In genomic region chr2:127434515-127434914, GRCh38 we compare ENCODE assay signal across 30 cellular contexts. TPM values are rescaled to one million over a fixed set of nuclear protein-coding genes. Genes with fewer than 3 reads are reported as not detected.
"Had no signal": no experiment of that assay in that cellular context is flagged by ENCODE, and none has a peak within 500 bp of the region (broad histone marks: within the 10 kb centered on the region; RNA-seq: fewer than 3 reads in every experiment).

No MANE protein-coding gene starts in this region.

- H3K27me3 Mint-ChIP-seq: stimulated activated memory B cell treated with anti-CD40 and anti-IgM and Interleukin-4, amounts not matched to agents 10 μg/mL and 1 μg/mL and 100 μg/mL, for 72 hours; stimulated activated naive B cell treated with anti-CD40 and anti-IgM and Interleukin-4, amounts not matched to agents 10 μg/mL and 1 μg/mL and 100 μg/mL, for 72 hours; stimulated activated naive CD8-positive, alpha-beta T cell treated with anti-CD3 and anti-CD28 coated beads, Interleukin-15, amount 100 ng/mL, for 72 hours; stimulated activated naive CD8-positive, alpha-beta T cell treated with anti-CD3 and anti-CD28 coated beads, Interleukin-15, Interleukin-2, amounts not matched to agents 100 ng/mL and 50 ng/mL, for 24 hours; type B pancreatic cell had no signal

- H3K27me3 ChIP-seq: stomach, suprapubic skin, testis, thyroid gland, tibial artery, tibial nerve, transverse colon, upper lobe of left lung, upper lobe of right lung, uterus, vagina had no signal

- H3K4me3 Mint-ChIP-seq: stimulated activated effector memory CD8-positive, alpha-beta T cell treated with anti-CD3 and anti-CD28 coated beads, Interleukin-12 subunit alpha, Interleukin-12 subunit beta, amount 100 ng/mL, for 72 hours; stimulated activated memory B cell treated with anti-CD40 and anti-IgM and Interleukin-4, amounts not matched to agents 10 μg/mL and 1 μg/mL and 100 μg/mL, for 72 hours; stimulated activated naive B cell treated with anti-CD40 and anti-IgM and Interleukin-4, amounts not matched to agents 10 μg/mL and 1 μg/mL and 100 μg/mL, for 72 hours; stimulated activated naive CD8-positive, alpha-beta T cell treated with anti-CD3 and anti-CD28 coated beads, Interleukin-15, amount 100 ng/mL, for 72 hours; stimulated activated naive CD8-positive, alpha-beta T cell treated with anti-CD3 and anti-CD28 coated beads, Interleukin-15, Interleukin-2, amounts not matched to agents 100 ng/mL and 50 ng/mL, for 24 hours; type B pancreatic cell had no signal

- H3K4me1 Mint-ChIP-seq: stimulated activated effector memory CD8-positive, alpha-beta T cell treated with anti-CD3 and anti-CD28 coated beads, Interleukin-12 subunit alpha, Interleukin-12 subunit beta, amount 100 ng/mL, for 72 hours; stimulated activated memory B cell treated with anti-CD40 and anti-IgM and Interleukin-4, amounts not matched to agents 10 μg/mL and 1 μg/mL and 100 μg/mL, for 72 hours; stimulated activated naive B cell treated with anti-CD40 and anti-IgM and Interleukin-4, amounts not matched to agents 10 μg/mL and 1 μg/mL and 100 μg/mL, for 72 hours; stimulated activated naive CD8-positive, alpha-beta T cell treated with anti-CD3 and anti-CD28 coated beads, Interleukin-15, amount 100 ng/mL, for 72 hours had no signal

- H3K9me3 Mint-ChIP-seq: stimulated activated effector memory CD8-positive, alpha-beta T cell treated with anti-CD3 and anti-CD28 coated beads, Interleukin-12 subunit alpha, Interleukin-12 subunit beta, amount 100 ng/mL, for 72 hours; stimulated activated memory B cell treated with anti-CD40 and anti-IgM and Interleukin-4, amounts not matched to agents 10 μg/mL and 1 μg/mL and 100 μg/mL, for 72 hours; stimulated activated naive B cell treated with anti-CD40 and anti-IgM and Interleukin-4, amounts not matched to agents 10 μg/mL and 1 μg/mL and 100 μg/mL, for 72 hours; stimulated activated naive CD8-positive, alpha-beta T cell treated with anti-CD3 and anti-CD28 coated beads, Interleukin-15, Interleukin-2, amounts not matched to agents 100 ng/mL and 50 ng/mL, for 24 hours; type B pancreatic cell had no signal

- H3K36me3 Mint-ChIP-seq: stimulated activated effector memory CD8-positive, alpha-beta T cell treated with anti-CD3 and anti-CD28 coated beads, Interleukin-12 subunit alpha, Interleukin-12 subunit beta, amount 100 ng/mL, for 72 hours; stimulated activated memory B cell treated with anti-CD40 and anti-IgM and Interleukin-4, amounts not matched to agents 10 μg/mL and 1 μg/mL and 100 μg/mL, for 72 hours; type B pancreatic cell had no signal

- H3K36me3 ChIP-seq: stomach, thoracic aorta, thyroid gland, tibial artery, transverse colon, upper lobe of left lung, upper lobe of right lung, uterus, vagina had no signal

- H3K27ac ChIP-seq: stomach, suprapubic skin, testis, thoracic aorta, thyroid gland, tibial artery, tibial nerve, transverse colon, upper lobe of left lung, upper lobe of right lung, uterus, vagina had no signal

- H3K9me3 ChIP-seq: suprapubic skin, testis, thoracic aorta, thyroid gland, transverse colon, upper lobe of left lung, upper lobe of right lung, uterus, vagina had no signal

- ATAC-seq: stimulated activated effector memory CD8-positive, alpha-beta T cell treated with anti-CD3 and anti-CD28 coated beads, Interleukin-12 subunit alpha, Interleukin-12 subunit beta, amount 100 ng/mL, for 72 hours; stimulated activated memory B cell treated with anti-CD40 and anti-IgM and Interleukin-4, amounts not matched to agents 10 μg/mL and 1 μg/mL and 100 μg/mL, for 72 hours; stimulated activated naive B cell treated with anti-CD40 and anti-IgM and Interleukin-4, amounts not matched to agents 10 μg/mL and 1 μg/mL and 100 μg/mL, for 72 hours; stimulated activated naive CD8-positive, alpha-beta T cell treated with anti-CD3 and anti-CD28 coated beads, Interleukin-15, amount 100 ng/mL, for 72 hours; stimulated activated naive CD8-positive, alpha-beta T cell treated with anti-CD3 and anti-CD28 coated beads, Interleukin-15, Interleukin-2, amounts not matched to agents 100 U/mL and 50 U/mL, for 24 hours; upper lobe of right lung had no signal

- DNase-seq: stimulated activated CD4-positive, alpha-beta T cell treated with anti-CD3 and anti-CD28 coated beads, Interleukin-2, amount 100 ng/mL, for 48 hours; stimulated activated CD4-positive, alpha-beta T cell treated with anti-CD3 and anti-CD28 coated beads, Interleukin-4, amount 100 ng/mL, for 1 hour; stimulated activated CD4-positive, alpha-beta T cell treated with anti-CD3 and anti-CD28 coated beads, Interleukin-4, amount 100 ng/mL, for 24 hours; stimulated activated CD4-positive, alpha-beta T cell treated with anti-CD3 and anti-CD28 coated beads, Interleukin-4, amount 100 ng/mL, for 4 hours; stimulated activated naive B cell treated with anti-CD40 and anti-IgM and Interleukin-4, amounts not matched to agents 10 μg/mL and 1 μg/mL and 100 μg/mL, for 72 hours; stimulated activated naive CD4-positive, alpha-beta T cell; stimulated activated naive CD4-positive, alpha-beta T cell treated with Interleukin-2 at 50 U/mL for 16 hours; stimulated activated naive CD8-positive, alpha-beta T cell treated with anti-CD3 and anti-CD28 coated beads, Interleukin-15, amount 100 ng/mL, for 72 hours; stimulated activated naive CD8-positive, alpha-beta T cell treated with anti-CD3 and anti-CD28 coated beads, Interleukin-15, Interleukin-2, amounts not matched to agents 100 U/mL and 50 U/mL, for 24 hours; stomach; substantia nigra; testis; thyroid gland; tibial artery; transverse colon; trophoblast cell; upper lobe of left lung; upper lobe of right lung; uterus had no signal

- H3K27ac Mint-ChIP-seq: stimulated activated effector memory CD8-positive, alpha-beta T cell treated with anti-CD3 and anti-CD28 coated beads, Interleukin-12 subunit alpha, Interleukin-12 subunit beta, amount 100 ng/mL, for 72 hours; stimulated activated memory B cell treated with anti-CD40 and anti-IgM and Interleukin-4, amounts not matched to agents 10 μg/mL and 1 μg/mL and 100 μg/mL, for 72 hours; stimulated activated naive B cell treated with anti-CD40 and anti-IgM and Interleukin-4, amounts not matched to agents 10 μg/mL and 1 μg/mL and 100 μg/mL, for 72 hours; stimulated activated naive CD8-positive, alpha-beta T cell treated with anti-CD3 and anti-CD28 coated beads, Interleukin-15, amount 100 ng/mL, for 72 hours; stimulated activated naive CD8-positive, alpha-beta T cell treated with anti-CD3 and anti-CD28 coated beads, Interleukin-15, Interleukin-2, amounts not matched to agents 100 ng/mL and 50 ng/mL, for 24 hours; type B pancreatic cell had no signal

- FAIRE-seq: urothelium cell line had no signal

- H3K4me3 ChIP-seq: stomach, suprapubic skin, testis, thoracic aorta, thyroid gland, tibial artery, tibial nerve, transverse colon, upper lobe of left lung, upper lobe of right lung, uterus, vagina had no signal

- H3K4me1 ChIP-seq: suprapubic skin, testis, thyroid gland, tibial artery, tibial nerve, upper lobe of left lung, upper lobe of right lung, uterus, vagina had no signal

RNA-seq across cellular contexts. Expression of gene PROC, which starts 16.3 kb away (rescaled TPM):
- total RNA-seq: subcutaneous adipose tissue, thoracic aorta, thyroid gland, tibial nerve, upper lobe of right lung, ureter, vagina had no signal
